1 cellular context compared by ENCODE assay signal in the genomic region with DNA sequence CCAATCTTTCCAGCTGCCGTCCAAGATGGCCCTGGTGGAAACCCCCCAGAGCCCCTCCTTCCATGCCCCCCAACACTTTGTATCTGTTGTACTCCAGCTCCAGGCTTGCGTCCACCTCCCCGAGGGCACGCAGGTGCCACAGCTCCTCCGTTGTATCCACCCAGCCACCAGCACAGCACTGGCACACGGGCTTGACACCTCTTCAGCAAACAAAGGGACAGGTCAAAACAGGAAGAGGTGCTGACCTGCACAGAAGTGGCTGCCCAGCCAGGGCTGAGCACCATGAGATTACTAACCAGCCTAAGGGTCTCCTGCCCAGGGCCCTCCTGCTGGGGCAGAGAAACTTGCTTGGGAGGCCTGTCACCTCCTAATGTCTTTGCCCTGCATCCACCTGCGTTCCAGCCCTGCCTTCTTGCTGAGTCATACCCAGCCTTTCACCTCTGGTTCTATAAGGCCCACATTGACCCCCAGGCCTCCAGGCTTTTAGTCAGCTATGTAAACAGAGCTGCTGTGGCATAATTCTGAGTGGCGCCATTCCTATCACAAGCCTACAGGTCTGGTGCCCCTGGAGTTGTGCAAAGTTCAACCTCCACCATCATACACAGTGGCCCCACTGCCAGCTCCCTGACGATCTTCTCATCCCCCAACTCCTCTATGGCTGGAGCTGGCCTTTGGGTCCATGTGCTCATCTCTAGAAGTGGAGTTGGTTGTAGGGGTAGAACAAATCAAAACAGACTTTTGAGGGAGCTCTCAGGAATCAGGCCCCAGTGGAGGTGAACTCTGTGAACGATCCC.
A peak's percentile ranks its signal among the peaks of the same experiment; 100 is the strongest.
TF ChIP-seq lines count a peak whose summit lies in the region.

No MANE protein-coding gene starts in this region.

TF ChIP-seq in HepG2, 621 proteins besides CTCF, POLR2A, EP300 and RAD21 (continues in another document):
- peak; percentile 71; the same call in 1 of the 2 replicates for TF ChIP-seq TFDP2 (CRISPR knock-in tag; IDR thresholded peaks at IDR 0.05)
- TF ChIP-seq, protein P1, sequence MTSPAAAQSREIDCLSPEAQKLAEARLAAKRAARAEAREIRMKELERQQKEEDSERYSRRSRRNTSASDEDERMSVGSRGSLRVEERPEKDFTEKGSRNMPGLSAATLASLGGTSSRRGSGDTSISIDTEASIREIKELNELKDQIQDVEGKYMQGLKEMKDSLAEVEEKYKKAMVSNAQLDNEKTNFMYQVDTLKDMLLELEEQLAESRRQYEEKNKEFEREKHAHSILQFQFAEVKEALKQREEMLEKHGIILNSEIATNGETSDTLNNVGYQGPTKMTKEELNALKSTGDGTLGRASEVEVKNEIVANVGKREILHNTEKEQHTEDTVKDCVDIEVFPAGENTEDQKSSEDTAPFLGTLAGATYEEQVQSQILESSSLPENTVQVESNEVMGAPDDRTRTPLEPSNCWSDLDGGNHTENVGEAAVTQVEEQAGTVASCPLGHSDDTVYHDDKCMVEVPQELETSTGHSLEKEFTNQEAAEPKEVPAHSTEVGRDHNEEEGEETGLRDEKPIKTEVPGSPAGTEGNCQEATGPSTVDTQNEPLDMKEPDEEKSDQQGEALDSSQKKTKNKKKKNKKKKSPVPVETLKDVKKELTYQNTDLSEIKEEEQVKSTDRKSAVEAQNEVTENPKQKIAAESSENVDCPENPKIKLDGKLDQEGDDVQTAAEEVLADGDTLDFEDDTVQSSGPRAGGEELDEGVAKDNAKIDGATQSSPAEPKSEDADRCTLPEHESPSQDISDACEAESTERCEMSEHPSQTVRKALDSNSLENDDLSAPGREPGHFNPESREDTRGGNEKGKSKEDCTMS (CRISPR knock-in tag; conservative IDR thresholded peaks at IDR 0.05) = no peak
- TF ChIP-seq ZMYM4 (CRISPR knock-in tag; IDR thresholded peaks at IDR 0.05) = peak; percentile 71
- TF ChIP-seq ZNF224 (CRISPR knock-in tag; IDR thresholded peaks at IDR 0.05) = no peak; the same call in 1 of the 2 replicates
- TF ChIP-seq CCDC6 (CRISPR knock-in tag; IDR thresholded peaks at IDR 0.05) = peak; percentile 60; the same call in 1 of the 2 replicates
- peak; percentile 87 for TF ChIP-seq BCL6 (CRISPR knock-in tag; IDR thresholded peaks at IDR 0.05)
- peak; percentile 99 for TF ChIP-seq FOXA3 (CRISPR knock-in tag; IDR thresholded peaks at IDR 0.05)
- TF ChIP-seq, protein P2, sequence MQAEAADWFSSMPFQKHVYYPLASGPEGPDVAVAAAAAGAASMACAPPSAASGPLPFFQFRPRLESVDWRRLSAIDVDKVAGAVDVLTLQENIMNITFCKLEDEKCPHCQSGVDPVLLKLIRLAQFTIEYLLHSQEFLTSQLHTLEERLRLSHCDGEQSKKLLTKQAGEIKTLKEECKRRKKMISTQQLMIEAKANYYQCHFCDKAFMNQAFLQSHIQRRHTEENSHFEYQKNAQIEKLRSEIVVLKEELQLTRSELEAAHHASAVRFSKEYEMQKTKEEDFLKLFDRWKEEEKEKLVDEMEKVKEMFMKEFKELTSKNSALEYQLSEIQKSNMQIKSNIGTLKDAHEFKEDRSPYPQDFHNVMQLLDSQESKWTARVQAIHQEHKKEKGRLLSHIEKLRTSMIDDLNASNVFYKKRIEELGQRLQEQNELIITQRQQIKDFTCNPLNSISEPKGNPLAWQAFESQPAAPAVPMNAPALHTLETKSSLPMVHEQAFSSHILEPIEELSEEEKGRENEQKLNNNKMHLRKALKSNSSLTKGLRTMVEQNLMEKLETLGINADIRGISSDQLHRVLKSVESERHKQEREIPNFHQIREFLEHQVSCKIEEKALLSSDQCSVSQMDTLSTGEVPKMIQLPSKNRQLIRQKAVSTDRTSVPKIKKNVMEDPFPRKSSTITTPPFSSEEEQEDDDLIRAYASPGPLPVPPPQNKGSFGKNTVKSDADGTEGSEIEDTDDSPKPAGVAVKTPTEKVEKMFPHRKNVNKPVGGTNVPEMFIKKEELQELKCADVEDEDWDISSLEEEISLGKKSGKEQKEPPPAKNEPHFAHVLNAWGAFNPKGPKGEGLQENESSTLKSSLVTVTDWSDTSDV (CRISPR knock-in tag; IDR thresholded peaks at IDR 0.05) = no peak
- no peak for TF ChIP-seq POLR2AphosphoS2 (IDR thresholded peaks at IDR 0.05; ENCODE audit: low read depth, low read length)
- peak; percentile 37; the same call in 1 of the 2 replicates for TF ChIP-seq STAG1 (CRISPR knock-in tag; IDR thresholded peaks at IDR 0.05)
- TF ChIP-seq ZNF296 (CRISPR knock-in tag; conservative IDR thresholded peaks at IDR 0.05) = no peak
- TF ChIP-seq ATRX (CRISPR knock-in tag; IDR thresholded peaks at IDR 0.05; ENCODE audit: borderline replicate concordance) = no peak
- TF ChIP-seq MLXIP (CRISPR knock-in tag; IDR thresholded peaks at IDR 0.05; ENCODE audit: borderline replicate concordance) = no peak
- peak; percentile 66; the same call in 1 of the 2 replicates for TF ChIP-seq SIX4 (CRISPR knock-in tag; IDR thresholded peaks at IDR 0.05)
- TF ChIP-seq BORCS8-MEF2B (CRISPR knock-in tag; IDR thresholded peaks at IDR 0.05) = no peak
- TF ChIP-seq NFRKB (IDR thresholded peaks at IDR 0.05) = no peak
- peak; percentile 95 for TF ChIP-seq ZNF350 (CRISPR knock-in tag; IDR thresholded peaks at IDR 0.05; ENCODE audit: borderline replicate concordance, low read depth)
- no peak for TF ChIP-seq HDAC6 (IDR thresholded peaks at IDR 0.05; ENCODE audit: low read depth, low read length)
- no peak for TF ChIP-seq ZNF101 (CRISPR knock-in tag; IDR thresholded peaks at IDR 0.05; ENCODE audit: borderline replicate concordance, low read depth)
- no peak for TF ChIP-seq XBP1 (CRISPR knock-in tag; IDR thresholded peaks at IDR 0.05)
- no peak for TF ChIP-seq ZNF569 (CRISPR knock-in tag; IDR thresholded peaks at IDR 0.05; ENCODE audit: borderline replicate concordance)
- peak; percentile 72; the same call in 1 of the 2 replicates for TF ChIP-seq POGZ (CRISPR knock-in tag; IDR thresholded peaks at IDR 0.05)
- TF ChIP-seq NR2F6 (IDR thresholded peaks at IDR 0.05) = peak; percentile 96
- peak; percentile 96 for TF ChIP-seq NR2F6 (CRISPR knock-in tag; IDR thresholded peaks at IDR 0.05)
- peak; percentile 82 for TF ChIP-seq MYC (CRISPR knock-in tag; IDR thresholded peaks at IDR 0.05; ENCODE audit: borderline replicate concordance)
- peak; percentile 88 for TF ChIP-seq ZMYM3 (CRISPR knock-in tag; IDR thresholded peaks at IDR 0.05)
- no peak for TF ChIP-seq ZNF83 (CRISPR knock-in tag; IDR thresholded peaks at IDR 0.05; ENCODE audit: borderline replicate concordance)
- no peak for TF ChIP-seq MTF2 (CRISPR knock-in tag; IDR thresholded peaks at IDR 0.05; ENCODE audit: borderline replicate concordance)
- peak; percentile 27; the same call in 1 of the 2 replicates for TF ChIP-seq POLR2AphosphoS5 (IDR thresholded peaks at IDR 0.05; ENCODE audit: low read depth, low read length)
- no peak for TF ChIP-seq CREB3 (CRISPR knock-in tag; IDR thresholded peaks at IDR 0.05)
- TF ChIP-seq SP2 (CRISPR knock-in tag; IDR thresholded peaks at IDR 0.05) = no peak
- no peak for TF ChIP-seq NCOA1 (CRISPR knock-in tag; IDR thresholded peaks at IDR 0.05)
- TF ChIP-seq, protein P3, sequence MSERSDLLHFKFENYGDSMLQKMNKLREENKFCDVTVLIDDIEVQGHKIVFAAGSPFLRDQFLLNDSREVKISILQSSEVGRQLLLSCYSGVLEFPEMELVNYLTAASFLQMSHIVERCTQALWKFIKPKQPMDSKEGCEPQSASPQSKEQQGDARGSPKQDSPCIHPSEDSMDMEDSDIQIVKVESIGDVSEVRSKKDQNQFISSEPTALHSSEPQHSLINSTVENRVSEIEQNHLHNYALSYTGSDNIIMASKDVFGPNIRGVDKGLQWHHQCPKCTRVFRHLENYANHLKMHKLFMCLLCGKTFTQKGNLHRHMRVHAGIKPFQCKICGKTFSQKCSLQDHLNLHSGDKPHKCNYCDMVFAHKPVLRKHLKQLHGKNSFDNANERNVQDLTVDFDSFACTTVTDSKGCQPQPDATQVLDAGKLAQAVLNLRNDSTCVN (CRISPR knock-in tag; IDR thresholded peaks at IDR 0.05; ENCODE audit: borderline replicate concordance) = peak; percentile 82; the same call in 1 of the 2 replicates
- TF ChIP-seq MEIS1 (CRISPR knock-in tag; IDR thresholded peaks at IDR 0.05; ENCODE audit: borderline replicate concordance) = no peak
- peak; percentile 37; the same call in 1 of the 2 replicates for TF ChIP-seq CBX5 (CRISPR knock-in tag; IDR thresholded peaks at IDR 0.05; ENCODE audit: borderline replicate concordance)
- peak; percentile 78 for TF ChIP-seq TBX3 (IDR thresholded peaks at IDR 0.05; ENCODE audit: borderline replicate concordance)
- TF ChIP-seq, protein P4, sequence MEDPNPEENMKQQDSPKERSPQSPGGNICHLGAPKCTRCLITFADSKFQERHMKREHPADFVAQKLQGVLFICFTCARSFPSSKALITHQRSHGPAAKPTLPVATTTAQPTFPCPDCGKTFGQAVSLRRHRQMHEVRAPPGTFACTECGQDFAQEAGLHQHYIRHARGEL (CRISPR knock-in tag; IDR thresholded peaks at IDR 0.05) = no peak
- TF ChIP-seq, protein P5, sequence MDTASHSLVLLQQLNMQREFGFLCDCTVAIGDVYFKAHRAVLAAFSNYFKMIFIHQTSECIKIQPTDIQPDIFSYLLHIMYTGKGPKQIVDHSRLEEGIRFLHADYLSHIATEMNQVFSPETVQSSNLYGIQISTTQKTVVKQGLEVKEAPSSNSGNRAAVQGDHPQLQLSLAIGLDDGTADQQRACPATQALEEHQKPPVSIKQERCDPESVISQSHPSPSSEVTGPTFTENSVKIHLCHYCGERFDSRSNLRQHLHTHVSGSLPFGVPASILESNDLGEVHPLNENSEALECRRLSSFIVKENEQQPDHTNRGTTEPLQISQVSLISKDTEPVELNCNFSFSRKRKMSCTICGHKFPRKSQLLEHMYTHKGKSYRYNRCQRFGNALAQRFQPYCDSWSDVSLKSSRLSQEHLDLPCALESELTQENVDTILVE (CRISPR knock-in tag; IDR thresholded peaks at IDR 0.05) = peak; percentile 52; the same call in 1 of the 2 replicates
- no peak for TF ChIP-seq BCLAF1 (IDR thresholded peaks at IDR 0.05)
